28 cellular contexts compared by ENCODE assay signal in the genomic region with DNA sequence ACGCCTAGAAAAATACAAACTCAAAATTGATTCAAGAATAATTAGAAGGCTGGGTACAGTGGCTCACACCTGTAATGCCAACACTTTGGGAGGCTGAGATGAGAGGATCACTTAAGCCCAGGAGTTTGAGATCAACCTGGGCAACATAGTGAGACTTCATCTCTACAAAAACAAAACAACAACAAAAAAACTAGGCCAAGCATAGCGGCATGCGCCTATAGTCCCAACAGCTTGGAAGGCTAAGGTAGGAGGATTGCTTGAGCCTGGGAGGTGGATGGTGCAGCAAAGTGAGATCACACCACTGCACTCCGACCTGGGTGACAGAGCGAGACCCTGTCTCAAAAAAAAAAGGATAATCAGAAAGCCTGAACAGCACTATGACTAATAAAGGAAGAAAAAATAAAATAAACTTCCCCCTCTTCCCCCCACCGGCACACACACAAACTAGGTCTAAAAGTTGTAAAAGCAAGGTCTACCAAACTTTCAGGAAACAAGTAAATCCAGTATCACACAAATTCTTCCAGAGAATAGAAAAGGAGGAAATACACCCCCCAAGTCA. TPM values are rescaled to one million over a fixed set of nuclear protein-coding genes. Genes with fewer than 3 reads are reported as not detected.
A peak's percentile ranks its signal among the peaks of the same experiment; 100 is the strongest.
DNase-seq lines count a peak whose midpoint lies in the region; ATAC-seq and TF ChIP-seq lines count a peak whose summit lies in the region.
"Had no signal": no experiment of that assay in that cellular context is flagged by ENCODE, and none has a peak within 500 bp of the region (broad histone marks: within the 10 kb centered on the region; RNA-seq: fewer than 3 reads in every experiment).

No MANE protein-coding gene starts in this region.

- no peaks in the 10 kb centered on the region for H3K36me3 ChIP-seq in breast epithelium
- H3K36me3 ChIP-seq in SK-N-MC (ENCODE audit: insufficient read depth, low read length) = no peaks in the 10 kb centered on the region

- H3K27ac ChIP-seq in breast epithelium (no peak overlapping the region), SK-N-MC (peak overlapping the region; percentile 46; the same call in 1 of the 2 replicates)
- H3K27ac ChIP-seq: A549, epithelial cell of prostate, hepatocyte, HL-60, VCaP had no signal

- H3K27ac Mint-ChIP-seq in MCF 10A (ENCODE audit: low read depth, unreplicated experiment) (peak overlapping the region; percentile 43), immature natural killer cell (peak overlapping the region; percentile 87 to 95 (median 90))
- H3K27ac Mint-ChIP-seq: activated CD4-positive, alpha-beta memory T cell treated with anti-CD3 and anti-CD28 coated beads, Interleukin-2, amount 10 ng/mL, durations not matched to agents 7 days and 5 days; activated naive CD8-positive, alpha-beta T cell; brain; nephron; progenitor cell of endocrine pancreas; T-helper 1 cell treated with Interleukin-12 subunit alpha and Interleukin-12 subunit beta and Interleukin-4 antibody, amounts not matched to agents 30 μg/mL and 1 μg/mL, for 36 hours had no signal

- no peak for TF ChIP-seq POLR2A in breast epithelium (IDR thresholded peaks at IDR 0.05)

- no peak for ATAC-seq in GM21576 (IDR thresholded peaks at IDR 0.05; ENCODE audit: unreplicated experiment)
- no peak for ATAC-seq in GM18517 (IDR thresholded peaks at IDR 0.05; ENCODE audit: unreplicated experiment)
- ATAC-seq: A549 had no signal

- no peaks in the 10 kb centered on the region for H3K36me3 Mint-ChIP-seq in MCF 10A (ENCODE audit: insufficient read depth, unreplicated experiment)
- H3K36me3 Mint-ChIP-seq in immature natural killer cell = no peaks in the 10 kb centered on the region

- peaks cover 27% of the 10 kb centered on the region for H3K4me1 Mint-ChIP-seq in MCF 10A (ENCODE audit: insufficient read depth, unreplicated experiment)
- peaks cover 88 to 97% of the 10 kb centered on the region in 2 donors for H3K4me1 Mint-ChIP-seq in immature natural killer cell

- no peaks in the 10 kb centered on the region for H3K9me3 Mint-ChIP-seq in MCF 10A (ENCODE audit: unreplicated experiment)
- no peaks in the 10 kb centered on the region for H3K9me3 Mint-ChIP-seq in immature natural killer cell
- H3K9me3 Mint-ChIP-seq: activated CD4-positive, alpha-beta memory T cell treated with anti-CD3 and anti-CD28 coated beads, Interleukin-2, amount 10 ng/mL, durations not matched to agents 7 days and 5 days; brain; nephron; T-helper 1 cell treated with Interleukin-12 subunit alpha and Interleukin-12 subunit beta and Interleukin-4 antibody, amounts not matched to agents 30 μg/mL and 1 μg/mL, for 36 hours had no signal

- intact Hi-C loops in MCF 10A (cut with micrococcal nuclease) (no loop called here), breast epithelium (cut with DNase I; ENCODE audit: low total_unique reads) (no loop called here)

- no peaks in the 10 kb centered on the region for H3K27me3 ChIP-seq in breast epithelium
- H3K27me3 ChIP-seq: hepatocyte had no signal

- DNase-seq in MCF 10A (ENCODE audit: unreplicated experiment) (no peak), breast epithelium (ENCODE audit: low spot score in 2 of 2) (no peak), SK-N-MC (ENCODE audit: low read depth, low spot score) (no peak), immature natural killer cell (no peak), AG08395 (ENCODE audit: low spot score) (no peak)
- DNase-seq in activated CD4-positive, alpha-beta T cell treated with anti-CD3 and anti-CD28 coated beads for 48 hours = no peak
- DNase-seq: activated CD4-positive, alpha-beta memory T cell treated with anti-CD3 and anti-CD28 coated beads, Interleukin-2, amount 10 ng/mL, durations not matched to agents 7 days and 5 days; C1 segment of cervical spinal cord; cortex of kidney; DMS 273 treated with DMSO at 0.1 percent for 48 hours; foreskin fibroblast; islet precursor cell; NCI-H146; NCI-H748 treated with DMSO at 0.1 percent for 48 hours; SHP77 treated with DMSO at 0.1 percent for 48 hours had no signal

- no peak overlapping the region for H3K9ac ChIP-seq in SK-N-MC (ENCODE audit: insufficient read length)

- no peak overlapping the region for H3K4me3 Mint-ChIP-seq in MCF 10A (ENCODE audit: unreplicated experiment)
- peak overlapping the region; percentile 51 to 80 (median 61) for H3K4me3 Mint-ChIP-seq in immature natural killer cell
- H3K4me3 Mint-ChIP-seq: activated CD4-positive, alpha-beta memory T cell treated with anti-CD3 and anti-CD28 coated beads, Interleukin-2, amount 10 ng/mL, durations not matched to agents 7 days and 5 days; activated naive CD8-positive, alpha-beta T cell; brain; nephron; T-helper 1 cell treated with Interleukin-12 subunit alpha and Interleukin-12 subunit beta and Interleukin-4 antibody, amounts not matched to agents 30 μg/mL and 1 μg/mL, for 36 hours had no signal

- H3K9me3 ChIP-seq in breast epithelium (no peaks in the 10 kb centered on the region), SK-N-MC (ENCODE audit: low read depth, low read length) (no peaks in the 10 kb centered on the region)
- H3K9me3 ChIP-seq: A549 had no signal

- TF ChIP-seq CTCF in MCF 10A (IDR thresholded peaks at IDR 0.05; ENCODE audit: unreplicated experiment) (no peak), breast epithelium (IDR thresholded peaks at IDR 0.05) (no peak)

- H3K4me1 ChIP-seq in breast epithelium = no peaks in the 10 kb centered on the region

- POLR2A ChIA-PET in MCF 10A (lab: Yijun Ruan, JAX) = interaction anchor here (0.6 to 1.3 kb wide), 3 partner anchors 15 to 104 kb away, joined by 3 to 4 read pairs (median 3); no protein-coding TSS in a partner anchor

- BruUV-seq in MCF 10A (replicated peaks; lab: Mats Ljungman, UMichigan) = no TSS peak

- H3K27me3 Mint-ChIP-seq in MCF 10A (ENCODE audit: insufficient read depth, unreplicated experiment) (no peaks in the 10 kb centered on the region), immature natural killer cell (ENCODE audit: low read depth in 3 of 3) (peaks cover 6 to 13% (median 6%) of the 10 kb centered on the region in 3 donors)
- H3K27me3 Mint-ChIP-seq: activated CD4-positive, alpha-beta memory T cell treated with anti-CD3 and anti-CD28 coated beads, Interleukin-2, amount 10 ng/mL, durations not matched to agents 7 days and 5 days; activated naive CD8-positive, alpha-beta T cell; brain; progenitor cell of endocrine pancreas had no signal

- CTCF ChIA-PET in MCF 10A (lab: Yijun Ruan, JAX) = interaction anchor here (1.2 kb wide), 1 partner anchor 27 kb away, joined by 3 read pairs; no protein-coding TSS in a partner anchor

- H3K4me3 ChIP-seq in breast epithelium (no peak overlapping the region), SK-N-MC (no peak overlapping the region)
- H3K4me3 ChIP-seq: A549, hepatocyte, lung had no signal

RNA-seq across cellular contexts. Expression of a gene that starts 35.8 kb away (rescaled TPM):
- total RNA-seq in MCF 10A (2022) (128 and 145 TPM in 2 replicates), breast epithelium (10 to 100 TPM; 37.4 to 58.1 (median 46.4) TPM)
- polyA plus RNA-seq in immature natural killer cell = 10 to 100 TPM; 66.4 to 96.4 (median 85.9) TPM
